Comparison of ENCODE assay signal across 8 cellular contexts in the genomic region with DNA sequence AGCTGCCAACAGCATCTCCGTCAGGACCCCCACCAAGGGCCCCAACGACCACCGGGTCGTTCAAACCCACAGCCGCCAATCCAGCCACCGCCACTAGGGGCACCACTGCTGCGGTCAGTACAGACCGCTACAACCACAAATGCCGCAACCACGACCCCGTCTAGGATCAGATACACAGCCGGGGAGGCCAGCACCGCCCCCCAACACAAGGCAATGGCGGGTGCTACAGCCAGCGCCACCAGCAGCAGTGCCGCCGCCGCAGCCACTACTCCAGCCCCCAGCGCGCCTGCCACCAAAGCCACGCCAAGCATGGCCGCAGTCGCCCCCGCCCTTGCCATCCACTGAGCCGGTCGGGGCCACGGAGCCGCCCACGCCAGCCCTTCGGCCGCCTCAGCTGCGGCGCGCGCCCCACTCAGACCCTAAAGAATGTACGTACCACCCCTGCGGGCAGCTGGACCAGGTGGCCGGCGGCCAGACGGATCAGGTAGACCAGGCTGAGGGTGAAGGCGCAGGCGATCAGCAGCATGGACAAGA. TPM values are rescaled to one million over a fixed set of nuclear protein-coding genes. Genes with fewer than 3 reads are reported as not detected.
A peak's percentile ranks its signal among the peaks of the same experiment; 100 is the strongest.
DNase-seq lines count a peak whose midpoint lies in the region; ATAC-seq and TF ChIP-seq lines count a peak whose summit lies in the region.

No MANE protein-coding gene starts in this region.

- intact Hi-C loops in PC-3 (cut with micrococcal nuclease): loop anchor here (1.0 kb wide), 1 partner anchor 313 kb away; a partner anchor contains a TSS

- peaks cover 26% of the 10 kb centered on the region for H3K36me3 Mint-ChIP-seq in nephron progenitor cell (ENCODE audit: low read depth)

- peak overlapping the region; percentile 88 for H3K27ac ChIP-seq in PC-3 (ENCODE audit: low read length)

- DNase-seq in COR-L47 (lab: John Stamatoyannopoulos, UW) (peak; percentile 79), GM20000 (ENCODE audit: low spot score) (peak; percentile 59), HS-27A (ENCODE audit: low read depth) (peak; percentile 15), PC-3 (peak; percentile 41), fibroblast of the conjunctiva (ENCODE audit: low read depth) (peak; percentile 39), nephron progenitor cell (peak; percentile 92)
- peak; percentile 46 for DNase-seq in activated T-helper 9 cell treated with anti-CD3 and anti-CD28 coated beads, Interleukin-2, amount 50 U/mL, for 16 hours (ENCODE audit: low read depth)
- DNase-seq in stimulated activated naive CD8-positive, alpha-beta T cell treated with anti-CD3 and anti-CD28 coated beads, Interleukin-15, amount 100 ng/mL, for 72 hours: peak; percentile 70 to 74

- H3K9me3 ChIP-seq in PC-3 (ENCODE audit: low read length): no peaks in the 10 kb centered on the region

- CTCF ChIA-PET in PC-3 (lab: Charles Lee): no interaction called here

- H3K36me3 ChIP-seq in PC-3 (ENCODE audit: low read depth, low read length): peaks cover 18% of the 10 kb centered on the region; the same call in 1 of the 2 replicates

- POLR2A ChIA-PET in PC-3 (lab: Charles Lee; ENCODE audit: unreplicated experiment): no interaction called here

- no peaks in the 10 kb centered on the region for H3K9me2 ChIP-seq in PC-3 (replicated peaks; ENCODE audit: low read length)

- peak overlapping the region; percentile 100 for H3K27ac Mint-ChIP-seq in nephron progenitor cell
- H3K27ac Mint-ChIP-seq in stimulated activated naive CD8-positive, alpha-beta T cell treated with anti-CD3 and anti-CD28 coated beads, Interleukin-15, amount 100 ng/mL, for 72 hours: peak overlapping the region; percentile 99

- ATAC-seq in PC-3: peak; percentile 48
- peak; percentile 52 for ATAC-seq in stimulated activated naive CD8-positive, alpha-beta T cell treated with anti-CD3 and anti-CD28 coated beads, Interleukin-15, amount 100 ng/mL, for 72 hours

- H3F3A ChIP-seq in PC-3 (ENCODE audit: low read length, unreplicated experiment): no peaks in the 10 kb centered on the region

- H3K27me3 ChIP-seq in PC-3 (ENCODE audit: low read length): no peaks in the 10 kb centered on the region

- H3K4me1 ChIP-seq in PC-3 (ENCODE audit: insufficient read depth, low read length): peaks cover 22% of the 10 kb centered on the region; the same call in 1 of the 2 replicates

- H3K27me3 Mint-ChIP-seq in nephron progenitor cell (ENCODE audit: low read depth, poor library complexity): peaks cover 8% of the 10 kb centered on the region
- no peaks in the 10 kb centered on the region for H3K27me3 Mint-ChIP-seq in stimulated activated naive CD8-positive, alpha-beta T cell treated with anti-CD3 and anti-CD28 coated beads, Interleukin-15, amount 100 ng/mL, for 72 hours

- peaks cover 28% of the 10 kb centered on the region for H4K20me1 ChIP-seq in PC-3 (ENCODE audit: low read length)

- no TSS peak for BruUV-seq in PC-3 (replicated peaks; lab: Mats Ljungman, UMichigan)

- H2AFZ ChIP-seq in PC-3 (ENCODE audit: low read length): peak overlapping the region; percentile 96

- H3K9ac ChIP-seq in PC-3 (ENCODE audit: low read length): peak overlapping the region; percentile 96

- peak overlapping the region; percentile 82 for H3K4me3 ChIP-seq in PC-3 (ENCODE audit: low read length)

- peaks cover 55% of the 10 kb centered on the region for H3K4me1 Mint-ChIP-seq in nephron progenitor cell
- peaks cover 28% of the 10 kb centered on the region for H3K4me1 Mint-ChIP-seq in stimulated activated naive CD8-positive, alpha-beta T cell treated with anti-CD3 and anti-CD28 coated beads, Interleukin-15, amount 100 ng/mL, for 72 hours

- H3K4me2 ChIP-seq in PC-3 (ENCODE audit: low read length): peak overlapping the region; percentile 95

- H3K9me3 Mint-ChIP-seq in nephron progenitor cell: peaks cover 15% of the 10 kb centered on the region
- H3K9me3 Mint-ChIP-seq in stimulated activated naive CD8-positive, alpha-beta T cell treated with anti-CD3 and anti-CD28 coated beads, Interleukin-15, amount 100 ng/mL, for 72 hours: no peaks in the 10 kb centered on the region

- peak; percentile 76 for TF ChIP-seq CTCF in GM20000 (IDR thresholded peaks at IDR 0.05; ENCODE audit: extremely low read depth, missing control alignments)
- TF ChIP-seq CTCF in PC-3 (conservative IDR thresholded peaks at IDR 0.05; ENCODE audit: low read depth, low read length): peak; percentile 87
- TF ChIP-seq CTCF in nephron progenitor cell (IDR thresholded peaks at IDR 0.05): peak; percentile 87

- peak overlapping the region; percentile 92 for H3K4me3 Mint-ChIP-seq in nephron progenitor cell
- peak overlapping the region; percentile 92 to 99 for H3K4me3 Mint-ChIP-seq in stimulated activated naive CD8-positive, alpha-beta T cell treated with anti-CD3 and anti-CD28 coated beads, Interleukin-15, amount 100 ng/mL, for 72 hours

- peaks cover 47% of the 10 kb centered on the region for H3K79me2 ChIP-seq in PC-3 (ENCODE audit: low read length)

RNA-seq across cellular contexts. Expression of a gene that starts 0.5 kb away (rescaled TPM):
- 52.3 and 58.3 TPM in 2 replicates for total RNA-seq in PC-3 (2014; rRNA removed)

RNA-seq across cellular contexts. Expression of a gene that starts 45.1 kb away (rescaled TPM):
- total RNA-seq in PC-3 (2014; rRNA removed): not detected in 2 replicates

Comparison
In these comparisons a context has a peak if more than half of its experiments do, and no peak if none do; other contexts are left out.
1. Peak in every context shown above with its lines: DNase-seq, ATAC-seq, H3K4me3 ChIP-seq and H3K27ac ChIP-seq.
2. DNase-seq: peak in every context shown above with its lines; median percentile 92 in nephron progenitor cell; 79 in COR-L47; 72 in stimulated activated naive CD8-positive, alpha-beta T cell treated with anti-CD3 and anti-CD28 coated beads, Interleukin-15, amount 100 ng/mL, for 72 hours; 59 in GM20000; 46 in activated T-helper 9 cell treated with anti-CD3 and anti-CD28 coated beads, Interleukin-2, amount 50 U/mL, for 16 hours; 41 in PC-3; 39 in fibroblast of the conjunctiva; 15 in HS-27A.